8 cellular contexts compared by ENCODE assay signal in the genomic region with DNA sequence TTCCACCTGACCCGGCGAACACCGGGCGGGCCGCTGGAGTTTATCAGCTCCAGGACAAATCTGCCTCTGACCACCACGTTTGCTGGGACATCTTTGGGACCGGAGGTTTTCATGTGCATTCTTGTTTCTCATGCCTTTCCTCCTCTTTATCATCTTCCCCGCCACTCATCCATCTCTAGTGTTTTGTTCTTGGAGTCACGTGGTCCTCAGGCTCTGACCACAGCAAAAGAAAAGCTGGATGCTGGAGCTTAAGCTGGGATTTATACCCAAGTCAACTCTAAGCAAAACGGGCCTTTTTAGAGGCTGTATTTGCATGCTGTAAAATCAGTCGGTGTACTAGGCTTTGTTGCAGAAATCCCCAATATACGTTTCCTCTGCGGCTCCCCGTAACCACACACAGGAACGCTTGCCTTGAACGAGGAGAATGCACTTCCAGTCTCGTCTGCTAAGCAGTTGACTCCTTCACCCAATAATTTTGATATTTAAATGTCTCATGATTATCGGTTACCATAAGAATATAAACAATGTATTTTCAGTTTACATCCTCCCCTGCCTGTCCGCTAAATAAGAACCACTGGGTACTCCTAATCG. TPM values are rescaled to one million over a fixed set of nuclear protein-coding genes. Genes with fewer than 3 reads are reported as not detected.
DNase-seq lines count a peak whose midpoint lies in the region; ATAC-seq and TF ChIP-seq lines count a peak whose summit lies in the region.

No MANE protein-coding gene starts in this region.

- H3K9me3 Mint-ChIP-seq in brain = peaks cover 0 to 16% (median 10%) of the 10 kb centered on the region in 5 experiments
- no peaks in the 10 kb centered on the region for H3K9me3 Mint-ChIP-seq in stimulated activated naive CD8-positive, alpha-beta T cell treated with anti-CD3 and anti-CD28 coated beads, Interleukin-15, amount 100 ng/mL, for 72 hours

- H3K27me3 Mint-ChIP-seq in brain = peaks cover 3% of the 10 kb centered on the region
- no peaks in the 10 kb centered on the region for H3K27me3 Mint-ChIP-seq in stimulated activated naive CD8-positive, alpha-beta T cell treated with anti-CD3 and anti-CD28 coated beads, Interleukin-15, amount 100 ng/mL, for 72 hours

- H3K4me3 Mint-ChIP-seq in brain = peak overlapping the region; percentile 94 to 99 (median 98)
- peak overlapping the region; percentile 92 to 97 for H3K4me3 Mint-ChIP-seq in stimulated activated naive CD8-positive, alpha-beta T cell treated with anti-CD3 and anti-CD28 coated beads, Interleukin-15, amount 100 ng/mL, for 72 hours

- H3K36me3 ChIP-seq in OCI-LY3 (replicated peaks; ENCODE audit: low read depth, low read length) = peaks cover 20% of the 10 kb centered on the region
- no peaks in the 10 kb centered on the region for H3K36me3 ChIP-seq in kidney epithelial cell (ENCODE audit: control insufficient read depth, insufficient read depth, low read length)

- no peak for TF ChIP-seq CTCF in OCI-LY3 (IDR thresholded peaks at IDR 0.05; ENCODE audit: low read depth, low read length)
- TF ChIP-seq CTCF in brain (conservative IDR thresholded peaks at IDR 0.05) = no peak
- TF ChIP-seq CTCF in kidney epithelial cell (IDR thresholded peaks at IDR 0.05; ENCODE audit: insufficient read depth, low read length, poor library complexity, severe bottlenecking) = no peak

- H3K4me3 ChIP-seq in OCI-LY3 (ENCODE audit: low read length) = peak overlapping the region; percentile 97
- peak overlapping the region; percentile 99 for H3K4me3 ChIP-seq in kidney epithelial cell (ENCODE audit: low read depth, low read length)

- peaks cover 59% of the 10 kb centered on the region for H3K36me3 Mint-ChIP-seq in brain

- H3K27me3 ChIP-seq in OCI-LY3 (ENCODE audit: low read depth, low read length) (no peaks in the 10 kb centered on the region), kidney epithelial cell (ENCODE audit: control insufficient read depth, insufficient read depth, low read length) (no peaks in the 10 kb centered on the region)

- peaks cover 74% of the 10 kb centered on the region for H3K79me2 ChIP-seq in OCI-LY3 (ENCODE audit: low read length)

- no peaks in the 10 kb centered on the region for H3K9me3 ChIP-seq in OCI-LY3 (ENCODE audit: insufficient read depth, low read length)

- H3K27ac ChIP-seq in OCI-LY3 (ENCODE audit: low read length) = peak overlapping the region; percentile 74

- H3K9ac ChIP-seq in OCI-LY3 (ENCODE audit: low read length) = peak overlapping the region; percentile 75

- peaks cover 65% of the 10 kb centered on the region for H3K4me1 Mint-ChIP-seq in brain
- H3K4me1 Mint-ChIP-seq in stimulated activated naive CD8-positive, alpha-beta T cell treated with anti-CD3 and anti-CD28 coated beads, Interleukin-15, amount 100 ng/mL, for 72 hours = peaks cover 68% of the 10 kb centered on the region

- no peaks in the 10 kb centered on the region for H4K20me1 ChIP-seq in OCI-LY3 (ENCODE audit: insufficient read depth, low read length)

- H3K27ac Mint-ChIP-seq in brain = peak overlapping the region; percentile 94 to 99 (median 99)
- peak overlapping the region; percentile 92 to 94 for H3K27ac Mint-ChIP-seq in stimulated activated naive CD8-positive, alpha-beta T cell treated with anti-CD3 and anti-CD28 coated beads, Interleukin-15, amount 100 ng/mL, for 72 hours

- peak; percentile 32 for DNase-seq in ELR (ENCODE audit: low read depth)
- no peak for DNase-seq in kidney epithelial cell (ENCODE audit: low read depth)
- peak in 1 of 2 donors; percentile 27 for DNase-seq in stimulated activated naive CD8-positive, alpha-beta T cell treated with anti-CD3 and anti-CD28 coated beads, Interleukin-15, amount 100 ng/mL, for 72 hours
- no peak for DNase-seq in kidney glomerular epithelial cell (lab: John Stamatoyannopoulos, UW)
- no peak for DNase-seq in AML-193 (lab: John Stamatoyannopoulos, UW)

- H3K4me1 ChIP-seq in OCI-LY3 (ENCODE audit: low read length) = peaks cover 7% of the 10 kb centered on the region; the same call in 1 of the 2 replicates

- peak; percentile 0 for ATAC-seq in HG02763 (IDR thresholded peaks at IDR 0.05; ENCODE audit: unreplicated experiment)
- peak; percentile 18 for ATAC-seq in stimulated activated naive CD8-positive, alpha-beta T cell treated with anti-CD3 and anti-CD28 coated beads, Interleukin-15, amount 100 ng/mL, for 72 hours

- peak overlapping the region; percentile 92 for H3K4me2 ChIP-seq in OCI-LY3 (ENCODE audit: low read length)

- peak overlapping the region; percentile 76 for H2AFZ ChIP-seq in OCI-LY3 (ENCODE audit: low read depth, low read length)

RNA-seq across cellular contexts. Expression of a gene that starts 0.6 kb away (rescaled TPM):
- polyA plus RNA-seq in brain (ENCODE audit: insufficient read depth, low read depth, low replicate concordance) = 95.6 TPM
- total RNA-seq in kidney epithelial cell = 69.2 and 74.8 TPM in 2 replicates

RNA-seq across cellular contexts. Expression of a gene that starts 0.9 kb away (rescaled TPM):
- polyA plus RNA-seq in brain (ENCODE audit: insufficient read depth, low read depth, low replicate concordance) = 59.0 TPM
- 42.8 and 51.6 TPM in 2 replicates for total RNA-seq in kidney epithelial cell
